ENCODE assay signal across 8 cellular contexts in the genomic region with DNA sequence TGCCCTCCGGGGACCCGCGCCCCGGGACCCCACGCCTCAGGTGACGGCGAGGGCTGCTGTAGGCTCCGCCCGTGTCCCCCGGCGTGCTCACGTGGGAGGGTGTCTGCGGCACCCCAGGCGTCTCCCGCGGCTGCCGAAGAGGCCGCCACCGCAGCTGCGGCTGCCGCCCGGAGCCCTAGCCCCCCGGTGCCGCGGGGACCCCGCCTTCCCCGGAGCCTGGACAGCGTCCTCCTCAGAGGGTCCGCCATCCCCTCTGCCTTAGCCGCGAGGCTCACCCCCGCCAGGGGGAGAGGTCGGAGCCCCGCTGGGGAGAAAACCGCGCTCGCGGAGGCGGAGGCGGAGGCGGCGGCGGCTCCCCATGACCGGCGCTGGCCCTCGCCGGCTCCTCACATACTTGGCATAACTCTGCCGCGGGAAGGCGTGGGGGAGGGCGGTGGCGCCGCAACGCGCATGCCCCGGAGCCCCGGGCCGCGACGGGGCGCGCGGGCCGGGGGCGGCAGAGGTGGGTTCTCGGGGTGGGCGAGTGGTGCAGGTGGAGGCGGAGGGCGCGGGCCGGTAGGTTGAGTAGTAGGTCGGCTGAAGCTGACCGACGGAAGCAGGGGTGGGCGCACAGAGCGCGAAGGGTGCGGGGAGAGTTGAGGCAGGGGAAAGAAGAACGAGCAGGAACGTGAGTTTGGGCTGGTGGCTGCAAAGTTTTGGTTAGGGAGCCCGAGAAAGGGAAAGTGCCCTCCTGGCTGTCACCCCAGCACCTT. TPM values are rescaled to one million over a fixed set of nuclear protein-coding genes. Genes with fewer than 3 reads are reported as not detected.
DNase-seq lines count a peak whose midpoint lies in the region; ATAC-seq and TF ChIP-seq lines count a peak whose summit lies in the region.

No MANE protein-coding gene starts in this region.

- DNase-seq in SK-N-SH (peak; percentile 60), cardiac septum (ENCODE audit: low spot score) (peak; percentile 82), posterior cingulate gyrus (peak in 9 of 10 donors; percentile 19 to 87 (median 45)), upper lobe of right lung (peak; percentile 91)
- DNase-seq in activated naive CD8-positive, alpha-beta T cell treated with anti-CD3 and anti-CD28 coated beads for 36 hours = peak; percentile 71

- peak overlapping the region; percentile 79 for H2AFZ ChIP-seq in SK-N-SH (ENCODE audit: low read depth)

- H3K27me3 Mint-ChIP-seq in activated naive CD8-positive, alpha-beta T cell treated with anti-CD3 and anti-CD28 coated beads for 36 hours = peaks cover 4% of the 10 kb centered on the region

- H3K9ac ChIP-seq in SK-N-SH = no peak overlapping the region; the same call in 1 of the 2 replicates

- TF ChIP-seq EP300 in SK-N-SH (IDR thresholded peaks at IDR 0.05; ENCODE audit: borderline replicate concordance in 1 of 2, low read depth in 1 of 2, low read length in 1 of 2) = no peak

- H3K27me3 ChIP-seq in SK-N-SH (ENCODE audit: insufficient read depth) = peaks cover 66% of the 10 kb centered on the region
- H3K27me3 ChIP-seq in upper lobe of right lung = no peaks in the 10 kb centered on the region

- H3K36me3 ChIP-seq in SK-N-SH (replicated peaks in 1 of 2; ENCODE audit: control insufficient read depth in 1 of 2, insufficient read depth in 2 of 2, low read length in 1 of 2) (no peaks in the 10 kb centered on the region), upper lobe of right lung (no peaks in the 10 kb centered on the region)

- H3K9me2 ChIP-seq in SK-N-SH = no peaks in the 10 kb centered on the region; the same call in 1 of the 2 replicates

- peak overlapping the region; percentile 42 to 59 for H3K4me3 ChIP-seq in SK-N-SH (ENCODE audit: low read depth in 2 of 2, low read length in 1 of 2)
- peak overlapping the region; percentile 84 for H3K4me3 ChIP-seq in upper lobe of right lung

- peaks cover 0 to 11% of the 10 kb centered on the region in 2 experiments; a peak in 1 of 4 replicates for H3K4me1 ChIP-seq in SK-N-SH (ENCODE audit: control insufficient read depth in 1 of 2, insufficient read depth in 2 of 2, low read depth in 1 of 2, low read length in 1 of 2)
- H3K4me1 ChIP-seq in upper lobe of right lung = peaks cover 4% of the 10 kb centered on the region

- H3K4me3 Mint-ChIP-seq in activated naive CD8-positive, alpha-beta T cell treated with anti-CD3 and anti-CD28 coated beads for 36 hours = peak overlapping the region; percentile 87

- no peak for TF ChIP-seq CTCF in C4-2B (conservative IDR thresholded peaks at IDR 0.05)
- TF ChIP-seq CTCF in SK-N-SH (IDR thresholded peaks at IDR 0.05) = no peak
- no peak for TF ChIP-seq CTCF in upper lobe of right lung (IDR thresholded peaks at IDR 0.05)

- peak overlapping the region; percentile 92 for H3K27ac Mint-ChIP-seq in activated naive CD8-positive, alpha-beta T cell treated with anti-CD3 and anti-CD28 coated beads for 36 hours

- peaks cover 9% of the 10 kb centered on the region for H3F3A ChIP-seq in SK-N-SH (replicated peaks; ENCODE audit: insufficient read depth)

- POLR2A ChIA-PET in SK-N-SH (lab: Yijun Ruan, JAX) = no interaction called here

- H3K79me2 ChIP-seq in SK-N-SH (ENCODE audit: insufficient read depth) = no peaks in the 10 kb centered on the region

- H3K9me3 ChIP-seq in SK-N-SH (no peaks in the 10 kb centered on the region), upper lobe of right lung (no peaks in the 10 kb centered on the region)

- no peaks in the 10 kb centered on the region for H4K20me1 ChIP-seq in SK-N-SH (ENCODE audit: insufficient read depth)

- peaks cover 6% of the 10 kb centered on the region for H3K36me3 Mint-ChIP-seq in activated naive CD8-positive, alpha-beta T cell treated with anti-CD3 and anti-CD28 coated beads for 36 hours

- ATAC-seq in GM19395 (IDR thresholded peaks at IDR 0.05; ENCODE audit: unreplicated experiment) (peak; percentile 61), HG03469 (IDR thresholded peaks at IDR 0.05; ENCODE audit: unreplicated experiment) (peak; percentile 34), upper lobe of right lung (peak; percentile 90)

- no peaks in the 10 kb centered on the region for H3K9me3 Mint-ChIP-seq in activated naive CD8-positive, alpha-beta T cell treated with anti-CD3 and anti-CD28 coated beads for 36 hours

- peak overlapping the region; percentile 85 for H3K4me2 ChIP-seq in SK-N-SH

- H3K4me1 Mint-ChIP-seq in activated naive CD8-positive, alpha-beta T cell treated with anti-CD3 and anti-CD28 coated beads for 36 hours = peaks cover 35% of the 10 kb centered on the region

- peak overlapping the region; percentile 58 for H3K27ac ChIP-seq in C4-2B
- H3K27ac ChIP-seq in SK-N-SH (ENCODE audit: low read depth in 2 of 2, low read length in 1 of 2) = no peak overlapping the region
- H3K27ac ChIP-seq in upper lobe of right lung = peak overlapping the region; percentile 95

- WGBS in SK-N-SH (ENCODE audit: low lambda C conversion rate) = 3% methylated on average over 41 of the region's 81 CpGs

- CTCF ChIA-PET in SK-N-SH (lab: Yijun Ruan, JAX) = interaction anchor here (2.0 to 4.0 kb wide), 2 partner anchors 53 to 58 kb away, joined by 6 to 13 read pairs; partner anchors contain the start of gene C1orf52

- no peak for TF ChIP-seq RAD21 in SK-N-SH (IDR thresholded peaks at IDR 0.05; ENCODE audit: low read length)

- intact Hi-C loops in cardiac septum (cut with DNase I) = loop anchor here (1.0 to 5.0 kb wide), 2 partner anchors 24 to 54 kb away; no protein-coding TSS in a partner anchor
- intact Hi-C loops in posterior cingulate gyrus (cut with DNase I) = no loop called here
- intact Hi-C loops in upper lobe of right lung (cut with DNase I) = no loop called here

TF ChIP-seq in SK-N-SH, 30 proteins besides CTCF, POLR2A, EP300 and RAD21:
- no peak for TF ChIP-seq CHD2 (IDR thresholded peaks at IDR 0.05; ENCODE audit: low read length, partially characterized antibody)
- TF ChIP-seq, protein P1, sequence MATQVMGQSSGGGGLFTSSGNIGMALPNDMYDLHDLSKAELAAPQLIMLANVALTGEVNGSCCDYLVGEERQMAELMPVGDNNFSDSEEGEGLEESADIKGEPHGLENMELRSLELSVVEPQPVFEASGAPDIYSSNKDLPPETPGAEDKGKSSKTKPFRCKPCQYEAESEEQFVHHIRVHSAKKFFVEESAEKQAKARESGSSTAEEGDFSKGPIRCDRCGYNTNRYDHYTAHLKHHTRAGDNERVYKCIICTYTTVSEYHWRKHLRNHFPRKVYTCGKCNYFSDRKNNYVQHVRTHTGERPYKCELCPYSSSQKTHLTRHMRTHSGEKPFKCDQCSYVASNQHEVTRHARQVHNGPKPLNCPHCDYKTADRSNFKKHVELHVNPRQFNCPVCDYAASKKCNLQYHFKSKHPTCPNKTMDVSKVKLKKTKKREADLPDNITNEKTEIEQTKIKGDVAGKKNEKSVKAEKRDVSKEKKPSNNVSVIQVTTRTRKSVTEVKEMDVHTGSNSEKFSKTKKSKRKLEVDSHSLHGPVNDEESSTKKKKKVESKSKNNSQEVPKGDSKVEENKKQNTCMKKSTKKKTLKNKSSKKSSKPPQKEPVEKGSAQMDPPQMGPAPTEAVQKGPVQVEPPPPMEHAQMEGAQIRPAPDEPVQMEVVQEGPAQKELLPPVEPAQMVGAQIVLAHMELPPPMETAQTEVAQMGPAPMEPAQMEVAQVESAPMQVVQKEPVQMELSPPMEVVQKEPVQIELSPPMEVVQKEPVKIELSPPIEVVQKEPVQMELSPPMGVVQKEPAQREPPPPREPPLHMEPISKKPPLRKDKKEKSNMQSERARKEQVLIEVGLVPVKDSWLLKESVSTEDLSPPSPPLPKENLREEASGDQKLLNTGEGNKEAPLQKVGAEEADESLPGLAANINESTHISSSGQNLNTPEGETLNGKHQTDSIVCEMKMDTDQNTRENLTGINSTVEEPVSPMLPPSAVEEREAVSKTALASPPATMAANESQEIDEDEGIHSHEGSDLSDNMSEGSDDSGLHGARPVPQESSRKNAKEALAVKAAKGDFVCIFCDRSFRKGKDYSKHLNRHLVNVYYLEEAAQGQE (IDR thresholded peaks at IDR 0.05; ENCODE audit: low read depth, low read length) = no peak
- TF ChIP-seq, protein P2, sequence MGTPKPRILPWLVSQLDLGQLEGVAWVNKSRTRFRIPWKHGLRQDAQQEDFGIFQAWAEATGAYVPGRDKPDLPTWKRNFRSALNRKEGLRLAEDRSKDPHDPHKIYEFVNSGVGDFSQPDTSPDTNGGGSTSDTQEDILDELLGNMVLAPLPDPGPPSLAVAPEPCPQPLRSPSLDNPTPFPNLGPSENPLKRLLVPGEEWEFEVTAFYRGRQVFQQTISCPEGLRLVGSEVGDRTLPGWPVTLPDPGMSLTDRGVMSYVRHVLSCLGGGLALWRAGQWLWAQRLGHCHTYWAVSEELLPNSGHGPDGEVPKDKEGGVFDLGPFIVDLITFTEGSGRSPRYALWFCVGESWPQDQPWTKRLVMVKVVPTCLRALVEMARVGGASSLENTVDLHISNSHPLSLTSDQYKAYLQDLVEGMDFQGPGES (IDR thresholded peaks at IDR 0.05; ENCODE audit: low read depth, low read length) = no peak
- TF ChIP-seq MEF2A (IDR thresholded peaks at IDR 0.05; ENCODE audit: borderline replicate concordance, low read depth) = no peak
- TF ChIP-seq EZH2phosphoT487 (IDR thresholded peaks at IDR 0.05; ENCODE audit: borderline replicate concordance, low read depth) = 0 out of 2 replicates have a peak, but pooled peaks have one; percentile 3
- TF ChIP-seq FOXJ3 (CRISPR knock-in tag; IDR thresholded peaks at IDR 0.05) = no peak
- TF ChIP-seq NRF1 (IDR thresholded peaks at IDR 0.05; ENCODE audit: low read depth, low read length) = peak; percentile 57
- TF ChIP-seq JUND (IDR thresholded peaks at IDR 0.05) = no peak
- no peak for TF ChIP-seq RCOR1 (IDR thresholded peaks at IDR 0.05; ENCODE audit: low read length)
- no peak for TF ChIP-seq SMC3 (IDR thresholded peaks at IDR 0.05; ENCODE audit: low read depth, low read length)
- no peak for TF ChIP-seq TAF1 (IDR thresholded peaks at IDR 0.05; ENCODE audit: borderline replicate concordance, low read depth, low read length)
- peak; percentile 45; the same call in 1 of the 2 replicates for TF ChIP-seq TEAD4 (IDR thresholded peaks at IDR 0.05; ENCODE audit: borderline replicate concordance, insufficient read depth)

RNA-seq across cellular contexts. Expression of gene SYDE2, which starts 0.7 kb away (rescaled TPM):
- not detected in 2 replicates for polyA plus RNA-seq in SK-N-SH (2012; rRNA removed)
- polyA plus RNA-seq in SK-N-SH (2012; cell fraction: cytosol; rRNA removed) = under 0.01 TPM in 1 of 2 replicates, not detected in the other
- 0.01 TPM in 1 of 2 replicates, not detected in the other for polyA plus RNA-seq in SK-N-SH (2012; cell fraction: nucleus; rRNA removed)
- 1 to 10 TPM; 3.7 to 3.9 TPM for total RNA-seq in activated naive CD8-positive, alpha-beta T cell treated with anti-CD3 and anti-CD28 coated beads for 36 hours
- total RNA-seq in cardiac septum (20.2 TPM), upper lobe of right lung (23.8 TPM)

RNA-seq across cellular contexts. Expression of gene C1orf52, which starts 57.9 kb away (rescaled TPM):
- 23.4 and 24.3 TPM in 2 replicates for polyA plus RNA-seq in SK-N-SH (2012; rRNA removed)
- polyA plus RNA-seq in SK-N-SH (2012; cell fraction: cytosol; rRNA removed) = 19.1 and 20.8 TPM in 2 replicates
- polyA plus RNA-seq in SK-N-SH (2012; cell fraction: nucleus; rRNA removed) = 30.0 and 36.7 TPM in 2 replicates
- total RNA-seq in activated naive CD8-positive, alpha-beta T cell treated with anti-CD3 and anti-CD28 coated beads for 36 hours = 10 to 100 TPM; 29.3 to 30.0 TPM
- total RNA-seq in cardiac septum (17.4 TPM), upper lobe of right lung (22.5 TPM)

Comparison
In these comparisons a context has a peak if more than half of its experiments do, and no peak if none do; other contexts are left out.
1. H3K27ac ChIP-seq: peak in C4-2B (single experiment) and upper lobe of right lung (single experiment); none in SK-N-SH (0 of 2).
2. ATAC-seq: peak in every context shown above with its lines; median percentile 90 in upper lobe of right lung; 61 in GM19395; 34 in HG03469.
3. Peak in every context shown above with its lines, with median percentiles within 50 percentile points of each other: DNase-seq.